1 cellular context compared by ENCODE assay signal in the genomic region with DNA sequence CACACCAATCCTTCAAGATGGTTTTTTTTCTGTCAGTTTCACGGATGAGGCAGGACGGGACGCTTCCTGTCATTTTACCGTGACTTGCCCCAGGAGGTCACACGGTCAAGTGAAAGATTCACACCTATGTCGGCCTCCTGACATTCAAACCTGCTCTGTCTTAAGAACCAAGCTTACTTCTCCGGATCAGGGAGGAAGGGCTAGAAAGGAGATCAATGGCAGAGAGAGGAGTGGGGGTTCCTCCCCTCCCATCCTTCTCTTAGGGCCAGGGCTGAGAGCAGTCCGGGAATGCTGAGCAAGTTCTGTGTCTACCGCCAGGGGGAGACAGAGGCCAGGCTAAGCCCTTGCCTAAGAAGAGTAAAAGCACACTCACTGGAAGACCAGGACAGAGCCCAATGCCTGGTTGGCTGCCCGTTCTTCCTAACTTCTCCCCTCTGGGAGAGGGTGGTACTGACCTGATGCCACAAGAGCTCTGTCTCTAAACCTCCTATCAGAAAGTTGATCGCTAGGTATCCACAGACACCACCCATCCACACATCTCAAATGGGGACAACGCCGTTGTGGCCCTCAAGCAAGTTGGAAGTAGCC.
TF ChIP-seq lines count a peak whose summit lies in the region.

No MANE protein-coding gene starts in this region.

TF ChIP-seq in K562, 482 proteins besides CTCF, POLR2A, EP300 and RAD21 (continued from another document and continues in another):
- TF ChIP-seq, protein P1, sequence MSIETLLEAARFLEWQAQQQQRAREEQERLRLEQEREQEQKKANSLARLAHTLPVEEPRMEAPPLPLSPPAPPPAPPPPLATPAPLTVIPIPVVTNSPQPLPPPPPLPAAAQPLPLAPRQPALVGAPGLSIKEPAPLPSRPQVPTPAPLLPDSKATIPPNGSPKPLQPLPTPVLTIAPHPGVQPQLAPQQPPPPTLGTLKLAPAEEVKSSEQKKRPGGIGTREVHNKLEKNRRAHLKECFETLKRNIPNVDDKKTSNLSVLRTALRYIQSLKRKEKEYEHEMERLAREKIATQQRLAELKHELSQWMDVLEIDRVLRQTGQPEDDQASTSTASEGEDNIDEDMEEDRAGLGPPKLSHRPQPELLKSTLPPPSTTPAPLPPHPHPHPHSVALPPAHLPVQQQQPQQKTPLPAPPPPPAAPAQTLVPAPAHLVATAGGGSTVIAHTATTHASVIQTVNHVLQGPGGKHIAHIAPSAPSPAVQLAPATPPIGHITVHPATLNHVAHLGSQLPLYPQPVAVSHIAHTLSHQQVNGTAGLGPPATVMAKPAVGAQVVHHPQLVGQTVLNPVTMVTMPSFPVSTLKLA (conservative IDR thresholded peaks at IDR 0.05), result peak in 1 of 2 experiments; percentile 34; a peak in 1 of 4 replicates
- peak; percentile 54 for TF ChIP-seq TEAD4 (IDR thresholded peaks at IDR 0.05; ENCODE audit: low read length)
- no peak for TF ChIP-seq TEAD4 (CRISPR knock-in tag; IDR thresholded peaks at IDR 0.05; ENCODE audit: borderline replicate concordance)
- peak; percentile 73; the same call in 1 of the 2 replicates for TF ChIP-seq MYNN (IDR thresholded peaks at IDR 0.05)
- no peak for TF ChIP-seq MYNN (CRISPR knock-in tag; IDR thresholded peaks at IDR 0.05)
- TF ChIP-seq SIN3A (IDR thresholded peaks at IDR 0.05; ENCODE audit: borderline replicate concordance in 2 of 2, control insufficient read depth in 1 of 2, low read depth in 2 of 2, low read length in 2 of 2), result no peak
- TF ChIP-seq, protein P2, sequence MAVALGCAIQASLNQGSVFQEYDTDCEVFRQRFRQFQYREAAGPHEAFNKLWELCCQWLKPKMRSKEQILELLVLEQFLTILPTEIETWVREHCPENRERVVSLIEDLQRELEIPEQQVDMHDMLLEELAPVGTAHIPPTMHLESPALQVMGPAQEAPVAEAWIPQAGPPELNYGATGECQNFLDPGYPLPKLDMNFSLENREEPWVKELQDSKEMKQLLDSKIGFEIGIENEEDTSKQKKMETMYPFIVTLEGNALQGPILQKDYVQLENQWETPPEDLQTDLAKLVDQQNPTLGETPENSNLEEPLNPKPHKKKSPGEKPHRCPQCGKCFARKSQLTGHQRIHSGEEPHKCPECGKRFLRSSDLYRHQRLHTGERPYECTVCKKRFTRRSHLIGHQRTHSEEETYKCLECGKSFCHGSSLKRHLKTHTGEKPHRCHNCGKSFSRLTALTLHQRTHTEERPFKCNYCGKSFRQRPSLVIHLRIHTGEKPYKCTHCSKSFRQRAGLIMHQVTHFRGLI (CRISPR knock-in tag; IDR thresholded peaks at IDR 0.05), result 0 out of 2 replicates have a peak, but pooled peaks have one; percentile 9
- TF ChIP-seq SP1 (CRISPR knock-in tag; IDR thresholded peaks at IDR 0.05), result peak; percentile 37; the same call in 1 of the 2 replicates
- TF ChIP-seq, protein P3, sequence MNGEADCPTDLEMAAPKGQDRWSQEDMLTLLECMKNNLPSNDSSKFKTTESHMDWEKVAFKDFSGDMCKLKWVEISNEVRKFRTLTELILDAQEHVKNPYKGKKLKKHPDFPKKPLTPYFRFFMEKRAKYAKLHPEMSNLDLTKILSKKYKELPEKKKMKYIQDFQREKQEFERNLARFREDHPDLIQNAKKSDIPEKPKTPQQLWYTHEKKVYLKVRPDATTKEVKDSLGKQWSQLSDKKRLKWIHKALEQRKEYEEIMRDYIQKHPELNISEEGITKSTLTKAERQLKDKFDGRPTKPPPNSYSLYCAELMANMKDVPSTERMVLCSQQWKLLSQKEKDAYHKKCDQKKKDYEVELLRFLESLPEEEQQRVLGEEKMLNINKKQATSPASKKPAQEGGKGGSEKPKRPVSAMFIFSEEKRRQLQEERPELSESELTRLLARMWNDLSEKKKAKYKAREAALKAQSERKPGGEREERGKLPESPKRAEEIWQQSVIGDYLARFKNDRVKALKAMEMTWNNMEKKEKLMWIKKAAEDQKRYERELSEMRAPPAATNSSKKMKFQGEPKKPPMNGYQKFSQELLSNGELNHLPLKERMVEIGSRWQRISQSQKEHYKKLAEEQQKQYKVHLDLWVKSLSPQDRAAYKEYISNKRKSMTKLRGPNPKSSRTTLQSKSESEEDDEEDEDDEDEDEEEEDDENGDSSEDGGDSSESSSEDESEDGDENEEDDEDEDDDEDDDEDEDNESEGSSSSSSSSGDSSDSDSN (IDR thresholded peaks at IDR 0.05; ENCODE audit: borderline replicate concordance in 1 of 2, low read depth in 2 of 2, low read length in 2 of 2), result 0 out of 4 replicates have a peak, but pooled peaks of 1 of the 2 experiments have one; percentile 69
- TF ChIP-seq KLF1 (tag; IDR thresholded peaks at IDR 0.05), result no peak
- no peak for TF ChIP-seq ZNF431 (CRISPR knock-in tag; IDR thresholded peaks at IDR 0.05)
- no peak for TF ChIP-seq MCM2 (IDR thresholded peaks at IDR 0.05; ENCODE audit: low read depth)
- TF ChIP-seq KHSRP (IDR thresholded peaks at IDR 0.05), result no peak
- no peak for TF ChIP-seq ZNF263 (CRISPR knock-in tag; IDR thresholded peaks at IDR 0.05; ENCODE audit: borderline replicate concordance)
- TF ChIP-seq TAF7 (tag; IDR thresholded peaks at IDR 0.05), result peak; percentile 21; the same call in 1 of the 2 replicates
- TF ChIP-seq, protein P4, sequence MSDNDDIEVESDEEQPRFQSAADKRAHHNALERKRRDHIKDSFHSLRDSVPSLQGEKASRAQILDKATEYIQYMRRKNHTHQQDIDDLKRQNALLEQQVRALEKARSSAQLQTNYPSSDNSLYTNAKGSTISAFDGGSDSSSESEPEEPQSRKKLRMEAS (CRISPR knock-in tag; IDR thresholded peaks at IDR 0.05), result 0 out of 2 replicates have a peak, but pooled peaks have one; percentile 30
- TF ChIP-seq KLF6 (CRISPR knock-in tag; IDR thresholded peaks at IDR 0.05; ENCODE audit: borderline replicate concordance), result no peak
- no peak for TF ChIP-seq KDM1A (IDR thresholded peaks at IDR 0.05)
- TF ChIP-seq TBP (optimal IDR thresholded peaks at IDR 0.05; ENCODE audit: low read depth, low read length), result peak; percentile 23
- TF ChIP-seq, protein P5, sequence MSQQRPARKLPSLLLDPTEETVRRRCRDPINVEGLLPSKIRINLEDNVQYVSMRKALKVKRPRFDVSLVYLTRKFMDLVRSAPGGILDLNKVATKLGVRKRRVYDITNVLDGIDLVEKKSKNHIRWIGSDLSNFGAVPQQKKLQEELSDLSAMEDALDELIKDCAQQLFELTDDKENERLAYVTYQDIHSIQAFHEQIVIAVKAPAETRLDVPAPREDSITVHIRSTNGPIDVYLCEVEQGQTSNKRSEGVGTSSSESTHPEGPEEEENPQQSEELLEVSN (IDR thresholded peaks at IDR 0.05; ENCODE audit: borderline replicate concordance in 1 of 2, extremely low read depth in 1 of 2, insufficient read depth in 1 of 2, insufficient read length in 1 of 2, low read depth in 1 of 2, low read length in 1 of 2, poor library complexity in 1 of 2, severe bottlenecking in 1 of 2), result no peak
- TF ChIP-seq L3MBTL2 (IDR thresholded peaks at IDR 0.05), result no peak
- TF ChIP-seq KLF16 (IDR thresholded peaks at IDR 0.05), result peak; percentile 65; the same call in 1 of the 2 replicates
- peak; percentile 29; the same call in 1 of the 2 replicates for TF ChIP-seq HDGF (IDR thresholded peaks at IDR 0.05)
- TF ChIP-seq YY1 (IDR thresholded peaks at IDR 0.05; ENCODE audit: borderline replicate concordance in 1 of 3, control insufficient read depth in 1 of 3, extremely low read depth in 1 of 3, insufficient read depth in 3 of 3, insufficient read length in 1 of 3, insufficient replicate concordance in 2 of 3, low read depth in 1 of 3, low read length in 2 of 3), result peak in 1 of 3 experiments; percentile 35
- TF ChIP-seq FOS (IDR thresholded peaks at IDR 0.05; ENCODE audit: extremely low read depth, insufficient read length), result no peak
- TF ChIP-seq, protein P6, sequence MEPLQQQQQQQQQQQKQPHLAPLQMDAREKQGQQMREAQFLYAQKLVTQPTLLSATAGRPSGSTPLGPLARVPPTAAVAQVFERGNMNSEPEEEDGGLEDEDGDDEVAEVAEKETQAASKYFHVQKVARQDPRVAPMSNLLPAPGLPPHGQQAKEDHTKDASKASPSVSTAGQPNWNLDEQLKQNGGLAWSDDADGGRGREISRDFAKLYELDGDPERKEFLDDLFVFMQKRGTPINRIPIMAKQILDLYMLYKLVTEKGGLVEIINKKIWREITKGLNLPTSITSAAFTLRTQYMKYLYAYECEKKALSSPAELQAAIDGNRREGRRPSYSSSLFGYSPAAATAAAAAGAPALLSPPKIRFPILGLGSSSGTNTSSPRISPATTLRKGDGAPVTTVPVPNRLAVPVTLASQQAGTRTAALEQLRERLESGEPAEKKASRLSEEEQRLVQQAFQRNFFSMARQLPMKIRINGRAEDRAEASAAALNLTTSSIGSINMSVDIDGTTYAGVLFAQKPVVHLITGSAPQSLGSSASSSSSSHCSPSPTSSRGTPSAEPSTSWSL (CRISPR knock-in tag; IDR thresholded peaks at IDR 0.05; ENCODE audit: borderline replicate concordance), result no peak
- peak; percentile 89 for TF ChIP-seq CC2D1A (IDR thresholded peaks at IDR 0.05)
- peak in 1 of 2 experiments; percentile 55; a peak in 2 of 4 replicates for TF ChIP-seq MAZ (CRISPR knock-in tag; conservative IDR thresholded peaks at IDR 0.05 in 1 of 2, IDR thresholded peaks at IDR 0.05 in 1 of 2)
- TF ChIP-seq, protein P7, sequence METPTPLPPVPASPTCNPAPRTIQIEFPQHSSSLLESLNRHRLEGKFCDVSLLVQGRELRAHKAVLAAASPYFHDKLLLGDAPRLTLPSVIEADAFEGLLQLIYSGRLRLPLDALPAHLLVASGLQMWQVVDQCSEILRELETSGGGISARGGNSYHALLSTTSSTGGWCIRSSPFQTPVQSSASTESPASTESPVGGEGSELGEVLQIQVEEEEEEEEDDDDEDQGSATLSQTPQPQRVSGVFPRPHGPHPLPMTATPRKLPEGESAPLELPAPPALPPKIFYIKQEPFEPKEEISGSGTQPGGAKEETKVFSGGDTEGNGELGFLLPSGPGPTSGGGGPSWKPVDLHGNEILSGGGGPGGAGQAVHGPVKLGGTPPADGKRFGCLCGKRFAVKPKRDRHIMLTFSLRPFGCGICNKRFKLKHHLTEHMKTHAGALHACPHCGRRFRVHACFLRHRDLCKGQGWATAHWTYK (CRISPR knock-in tag; IDR thresholded peaks at IDR 0.05), result no peak
- no peak for TF ChIP-seq TARDBP (IDR thresholded peaks at IDR 0.05)
- TF ChIP-seq TEAD1 (CRISPR knock-in tag; IDR thresholded peaks at IDR 0.05), result peak; percentile 70 to 94; a peak in 3 of 4 replicates
- TF ChIP-seq ZNF766 (CRISPR knock-in tag; conservative IDR thresholded peaks at IDR 0.05), result no peak
- TF ChIP-seq NELFE (IDR thresholded peaks at IDR 0.05; ENCODE audit: insufficient read depth, insufficient read length), result no peak
- TF ChIP-seq SMAD2 (IDR thresholded peaks at IDR 0.05; ENCODE audit: low read depth, low read length), result no peak
- TF ChIP-seq, protein P8, sequence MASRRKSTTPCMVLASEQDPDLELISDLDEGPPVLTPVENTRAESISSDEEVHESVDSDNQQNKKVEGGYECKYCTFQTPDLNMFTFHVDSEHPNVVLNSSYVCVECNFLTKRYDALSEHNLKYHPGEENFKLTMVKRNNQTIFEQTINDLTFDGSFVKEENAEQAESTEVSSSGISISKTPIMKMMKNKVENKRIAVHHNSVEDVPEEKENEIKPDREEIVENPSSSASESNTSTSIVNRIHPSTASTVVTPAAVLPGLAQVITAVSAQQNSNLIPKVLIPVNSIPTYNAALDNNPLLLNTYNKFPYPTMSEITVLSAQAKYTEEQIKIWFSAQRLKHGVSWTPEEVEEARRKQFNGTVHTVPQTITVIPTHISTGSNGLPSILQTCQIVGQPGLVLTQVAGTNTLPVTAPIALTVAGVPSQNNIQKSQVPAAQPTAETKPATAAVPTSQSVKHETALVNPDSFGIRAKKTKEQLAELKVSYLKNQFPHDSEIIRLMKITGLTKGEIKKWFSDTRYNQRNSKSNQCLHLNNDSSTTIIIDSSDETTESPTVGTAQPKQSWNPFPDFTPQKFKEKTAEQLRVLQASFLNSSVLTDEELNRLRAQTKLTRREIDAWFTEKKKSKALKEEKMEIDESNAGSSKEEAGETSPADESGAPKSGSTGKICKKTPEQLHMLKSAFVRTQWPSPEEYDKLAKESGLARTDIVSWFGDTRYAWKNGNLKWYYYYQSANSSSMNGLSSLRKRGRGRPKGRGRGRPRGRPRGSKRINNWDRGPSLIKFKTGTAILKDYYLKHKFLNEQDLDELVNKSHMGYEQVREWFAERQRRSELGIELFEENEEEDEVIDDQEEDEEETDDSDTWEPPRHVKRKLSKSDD (conservative IDR thresholded peaks at IDR 0.05; ENCODE audit: low read length), result no peak
- TF ChIP-seq KLF13 (tag; IDR thresholded peaks at IDR 0.05; ENCODE audit: borderline replicate concordance, low read depth), result 0 out of 2 replicates have a peak, but pooled peaks have one; percentile 31
- TF ChIP-seq XRCC5 (IDR thresholded peaks at IDR 0.05; ENCODE audit: low read depth, low read length), result peak; percentile 91
- peak; percentile 61; the same call in 1 of the 2 replicates for TF ChIP-seq ZC3H11A (IDR thresholded peaks at IDR 0.05; ENCODE audit: low read depth, low read length)
- TF ChIP-seq, protein P9, sequence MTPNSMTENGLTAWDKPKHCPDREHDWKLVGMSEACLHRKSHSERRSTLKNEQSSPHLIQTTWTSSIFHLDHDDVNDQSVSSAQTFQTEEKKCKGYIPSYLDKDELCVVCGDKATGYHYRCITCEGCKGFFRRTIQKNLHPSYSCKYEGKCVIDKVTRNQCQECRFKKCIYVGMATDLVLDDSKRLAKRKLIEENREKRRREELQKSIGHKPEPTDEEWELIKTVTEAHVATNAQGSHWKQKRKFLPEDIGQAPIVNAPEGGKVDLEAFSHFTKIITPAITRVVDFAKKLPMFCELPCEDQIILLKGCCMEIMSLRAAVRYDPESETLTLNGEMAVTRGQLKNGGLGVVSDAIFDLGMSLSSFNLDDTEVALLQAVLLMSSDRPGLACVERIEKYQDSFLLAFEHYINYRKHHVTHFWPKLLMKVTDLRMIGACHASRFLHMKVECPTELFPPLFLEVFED (CRISPR knock-in tag; conservative IDR thresholded peaks at IDR 0.05), result 0 out of 2 replicates have a peak, but pooled peaks have one; percentile 70
- peak in 1 of 2 experiments; percentile 72; a peak in 1 of 4 replicates for TF ChIP-seq RCOR1 (IDR thresholded peaks at IDR 0.05; ENCODE audit: borderline replicate concordance in 1 of 2, low read depth in 2 of 2, low read length in 2 of 2)
- TF ChIP-seq SRSF1 (IDR thresholded peaks at IDR 0.05; ENCODE audit: low read depth, low read length), result no peak
